Comparison of ENCODE assay signal across 9 cellular contexts in the genomic region with DNA sequence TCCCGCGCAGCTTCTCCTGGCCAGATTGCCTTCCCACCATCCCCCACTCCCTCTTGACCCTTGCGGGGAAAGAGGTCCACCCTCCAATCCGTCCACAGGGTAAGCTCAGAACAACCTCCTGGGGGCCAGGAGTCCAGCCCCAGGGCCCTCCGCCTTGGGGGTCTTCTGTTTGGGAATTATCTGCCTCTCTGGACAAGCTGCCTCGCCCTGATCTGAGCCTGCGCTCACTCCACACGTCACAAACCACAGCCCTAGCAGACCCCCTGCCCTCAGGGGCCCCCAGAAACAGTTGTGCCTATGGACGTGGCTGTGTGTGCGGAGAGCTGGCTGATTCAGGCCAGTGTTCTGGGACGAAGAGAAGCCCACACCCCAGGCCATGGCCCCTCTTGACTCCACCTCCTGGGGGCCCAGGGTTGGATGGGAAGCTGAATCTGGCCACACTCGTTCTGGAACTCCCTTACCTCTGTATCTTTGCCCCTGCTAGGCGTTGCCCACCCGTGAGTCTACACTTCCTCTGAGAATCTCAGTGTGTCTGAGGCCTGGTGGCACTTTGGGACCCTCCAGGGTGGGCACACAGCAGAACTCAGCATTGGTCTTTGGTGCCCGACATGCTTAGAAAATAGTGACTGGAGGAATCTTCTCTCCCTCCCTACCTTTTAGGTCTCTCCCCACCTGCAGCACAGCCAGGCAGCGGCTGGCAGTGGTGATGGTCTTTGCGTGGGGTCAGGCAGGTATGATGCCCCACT.
DNase-seq lines count a peak whose midpoint lies in the region; ATAC-seq and TF ChIP-seq lines count a peak whose summit lies in the region.
"Had no signal": no experiment of that assay in that cellular context is flagged by ENCODE, and none has a peak within 500 bp of the region (broad histone marks: within the 10 kb centered on the region; RNA-seq: fewer than 3 reads in every experiment).

No MANE protein-coding gene starts in this region.

- no peak for ATAC-seq in activated CD8-positive, alpha-beta T cell treated with anti-CD3 and anti-CD28 coated beads for 36 hours
- no peak for ATAC-seq in psoas muscle

- TF ChIP-seq POLR2A in erythroblast (IDR thresholded peaks at IDR 0.05; ENCODE audit: low read length), result no peak

- H3K4me3 Mint-ChIP-seq in activated CD8-positive, alpha-beta T cell treated with anti-CD3 and anti-CD28 coated beads for 36 hours, result peak overlapping the region; percentile 73

- CTCF ChIA-PET in activated CD8-positive, alpha-beta T cell treated with anti-CD3 and anti-CD28 coated beads for 36 hours (lab: Charles Lee), result no interaction called here

- POLR2A ChIA-PET in activated CD8-positive, alpha-beta T cell treated with anti-CD3 and anti-CD28 coated beads for 36 hours (lab: Charles Lee), result no interaction called here

- H3K36me3 ChIP-seq in H7 (replicated peaks; ENCODE audit: control insufficient read depth, insufficient read depth, low read length), result no peaks in the 10 kb centered on the region
- peaks cover 35% of the 10 kb centered on the region for H3K36me3 ChIP-seq in left ventricle myocardium inferior
- H3K36me3 ChIP-seq in psoas muscle (ENCODE audit: insufficient read depth in 1 of 2, low read depth in 1 of 2), result peaks cover 0 to 34% of the 10 kb centered on the region in 2 donors

- H3K27me3 Mint-ChIP-seq in activated CD8-positive, alpha-beta T cell treated with anti-CD3 and anti-CD28 coated beads for 36 hours, result peaks cover 2% of the 10 kb centered on the region

- peak overlapping the region; percentile 87 for H3K27ac ChIP-seq in left ventricle myocardium inferior (replicated peaks)
- peak overlapping the region; percentile 36 for H3K27ac ChIP-seq in psoas muscle

- DNase-seq in H7, result peak; percentile 53
- no peak for DNase-seq in activated CD8-positive, alpha-beta T cell treated with anti-CD3 and anti-CD28 coated beads for 36 hours
- DNase-seq in left ventricle myocardium inferior, result no peak
- peak in 1 of 2 donors; percentile 23 for DNase-seq in psoas muscle
- DNase-seq in erythroblast (lab: John Stamatoyannopoulos, UW), result no peak
- DNase-seq in activated CD4-positive, CD25-positive, alpha-beta regulatory T cell treated with anti-CD3 and anti-CD28 coated beads, Interleukin-2, amount 50 U/mL, for 72 hours, result no peak
- no peak for DNase-seq in C1 segment of cervical spinal cord (lab: John Stamatoyannopoulos, UW)
- DNase-seq in SIG-M5 (lab: John Stamatoyannopoulos, UW), result no peak
- DNase-seq: GOT3 had no signal

- 86 to 90% (median 86%) methylated on average over 17 of the region's 17 CpGs for WGBS in psoas muscle, 3 donors

- H3K9me3 Mint-ChIP-seq in activated CD8-positive, alpha-beta T cell treated with anti-CD3 and anti-CD28 coated beads for 36 hours, result no peaks in the 10 kb centered on the region

- intact Hi-C loops in activated CD8-positive, alpha-beta T cell treated with anti-CD3 and anti-CD28 coated beads for 36 hours (cut with micrococcal nuclease), result no loop called here
- intact Hi-C loops in left ventricle myocardium inferior (cut with micrococcal nuclease), result no loop called here
- intact Hi-C loops in psoas muscle (cut with DNase I), result no loop called here

- no peak overlapping the region for H3K27ac Mint-ChIP-seq in activated CD8-positive, alpha-beta T cell treated with anti-CD3 and anti-CD28 coated beads for 36 hours

- H3K4me3 ChIP-seq in H7 (ENCODE audit: insufficient read depth, low read depth, low read length), result peak overlapping the region; percentile 64; the same call in 1 of the 2 replicates
- peak overlapping the region; percentile 72 for H3K4me3 ChIP-seq in left ventricle myocardium inferior
- H3K4me3 ChIP-seq in psoas muscle, result peak overlapping the region; percentile 58

- H3K9me3 ChIP-seq in left ventricle myocardium inferior (replicated peaks) (no peaks in the 10 kb centered on the region), psoas muscle (no peaks in the 10 kb centered on the region)

- H3K4me1 ChIP-seq in left ventricle myocardium inferior (peaks cover 53% of the 10 kb centered on the region), psoas muscle (peaks cover 10% of the 10 kb centered on the region)

- peaks cover 50% of the 10 kb centered on the region for H3K27me3 ChIP-seq in H7 (ENCODE audit: control insufficient read depth, insufficient read depth, low read length)
- peaks cover 94% of the 10 kb centered on the region for H3K27me3 ChIP-seq in left ventricle myocardium inferior (ENCODE audit: low read depth)
- H3K27me3 ChIP-seq in psoas muscle (ENCODE audit: insufficient read depth in 3 of 3, low read length in 2 of 3), result peaks cover 0 to 2% (median 0%) of the 10 kb centered on the region in 3 donors

- no peaks in the 10 kb centered on the region for H3K36me3 Mint-ChIP-seq in activated CD8-positive, alpha-beta T cell treated with anti-CD3 and anti-CD28 coated beads for 36 hours (ENCODE audit: low read depth)

- TF ChIP-seq CTCF in activated CD8-positive, alpha-beta T cell treated with anti-CD3 and anti-CD28 coated beads for 36 hours (IDR thresholded peaks at IDR 0.05), result no peak
- TF ChIP-seq CTCF in left ventricle myocardium inferior (IDR thresholded peaks at IDR 0.05; ENCODE audit: borderline replicate concordance), result no peak
- no peak for TF ChIP-seq CTCF in psoas muscle (IDR thresholded peaks at IDR 0.05)

- peaks cover 35% of the 10 kb centered on the region for H3K4me1 Mint-ChIP-seq in activated CD8-positive, alpha-beta T cell treated with anti-CD3 and anti-CD28 coated beads for 36 hours (ENCODE audit: low read depth)
